Comparison of ENCODE assay signal across 29 cellular contexts in the genomic region with DNA sequence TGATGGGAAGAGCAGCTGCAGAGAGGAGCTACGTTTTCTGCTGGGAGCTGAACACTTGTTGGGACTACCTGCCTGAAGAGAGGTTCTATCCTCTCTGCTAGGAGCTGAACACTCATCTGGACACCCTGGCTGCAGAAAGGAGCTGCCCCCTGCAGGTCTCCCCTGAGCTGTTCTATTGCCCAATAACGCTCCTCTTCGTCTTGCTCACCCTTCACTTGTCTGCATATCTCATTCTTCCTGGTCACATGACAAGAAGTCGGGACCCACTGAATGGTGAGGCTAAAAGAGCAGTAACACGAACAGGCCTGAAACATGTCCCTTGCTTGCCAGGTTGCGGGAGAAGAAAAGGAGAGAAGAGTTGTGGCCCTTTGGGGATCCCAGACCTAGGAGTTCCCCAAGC. TPM values are rescaled to one million over a fixed set of nuclear protein-coding genes. Genes with fewer than 3 reads are reported as not detected.
"Had no signal": no experiment of that assay in that cellular context is flagged by ENCODE, and none has a peak within 500 bp of the region (broad histone marks: within the 10 kb centered on the region; RNA-seq: fewer than 3 reads in every experiment).

No MANE protein-coding gene starts in this region.

- H3K4me1 Mint-ChIP-seq: activated naive CD4-positive, alpha-beta T cell treated with anti-CD3 and anti-CD28 coated beads, Interleukin-2, amount 50 U/mL, for 24 hours; immature natural killer cell; naive thymus-derived CD4-positive, alpha-beta T cell; neural crest cell had no signal

- H3K4me2 ChIP-seq: smooth muscle cell had no signal

- H3K4me3 ChIP-seq: body of pancreas, cardiac muscle cell, left lung, lung, sigmoid colon, smooth muscle cell, thoracic aorta had no signal

- H3K4me1 ChIP-seq: body of pancreas, foreskin keratinocyte, left lung, sigmoid colon had no signal

- H3K27me3 ChIP-seq: body of pancreas, cardiac muscle cell, foreskin keratinocyte, left lung, sigmoid colon had no signal

- H3K27ac ChIP-seq: body of pancreas, cardiac muscle cell, foreskin keratinocyte, left lung, sigmoid colon, thoracic aorta had no signal

- H3K36me3 ChIP-seq: cardiac muscle cell, left lung, sigmoid colon, thoracic aorta had no signal

- H3K27me3 Mint-ChIP-seq: type B pancreatic cell had no signal

- H3K9me3 Mint-ChIP-seq: activated naive CD4-positive, alpha-beta T cell treated with anti-CD3 and anti-CD28 coated beads, Interleukin-2, amount 50 U/mL, for 24 hours; activated T-helper 1 cell treated with anti-CD3 and anti-CD28 coated beads, Interleukin-12 subunit alpha, Interleukin-12 subunit beta, Interleukin-2, Interleukin-4 antibody, amounts not matched to agents 30 ng/mL and 10 ng/mL and 1 ng/mL, durations not matched to agents 14 hours and 24 hours and 36 hours; naive thymus-derived CD4-positive, alpha-beta T cell; neural crest cell; T-helper 2 cell treated with Interferon-gamma antibody and Interleukin-4, amounts not matched to agents 5 μg/mL and 100 μg/mL, for 36 hours; type B pancreatic cell had no signal

- H3K9me3 ChIP-seq: body of pancreas, left lung, sigmoid colon, thoracic aorta had no signal

- DNase-seq: activated CD4-positive, alpha-beta T cell treated with anti-CD3 and anti-CD28 coated beads for 1 hour; activated CD4-positive, alpha-beta T cell treated with anti-CD3 and anti-CD28 coated beads, Interleukin-2, amount 50 U/mL, for 1 hour; activated CD8-positive, alpha-beta T cell treated with anti-CD3 and anti-CD28 coated beads, Interleukin-2, amount 10 ng/mL, durations not matched to agents 7 days and 5 days; activated gamma-delta T cell; body of pancreas; cortex of kidney; foreskin keratinocyte; immature natural killer cell; kidney glomerular epithelial cell; naive thymus-derived CD4-positive, alpha-beta T cell; stimulated activated CD4-positive, alpha-beta T cell treated with anti-CD3 and anti-CD28 coated beads, Interleukin-2, amount 100 ng/mL, for 48 hours; stimulated activated CD8-positive, alpha-beta memory T cell treated with anti-CD3 and anti-CD28 coated beads, Interleukin-4, amount 100 ng/mL, for 48 hours; stimulated activated naive CD4-positive, alpha-beta T cell treated with Interleukin-2 at 50 U/mL for 16 hours had no signal

- H3K27ac Mint-ChIP-seq: activated CD8-positive, alpha-beta T cell treated with anti-CD3 and anti-CD28 coated beads, Interleukin-2, amount 10 ng/mL, durations not matched to agents 7 days and 5 days; activated naive CD4-positive, alpha-beta T cell treated with anti-CD3 and anti-CD28 coated beads, Interleukin-2, amount 50 U/mL, for 24 hours; activated T-helper 1 cell treated with anti-CD3 and anti-CD28 coated beads, Interleukin-12 subunit alpha, Interleukin-12 subunit beta, Interleukin-2, Interleukin-4 antibody, amounts not matched to agents 30 ng/mL and 10 ng/mL and 1 ng/mL, durations not matched to agents 14 hours and 24 hours and 36 hours; immature natural killer cell; naive thymus-derived CD4-positive, alpha-beta T cell; T-helper 2 cell treated with Interferon-gamma antibody and Interleukin-4, amounts not matched to agents 5 μg/mL and 100 μg/mL, for 36 hours; type B pancreatic cell had no signal

- ATAC-seq: activated CD8-positive, alpha-beta T cell treated with anti-CD3 and anti-CD28 coated beads, Interleukin-2, amount 10 ng/mL, durations not matched to agents 7 days and 5 days; body of pancreas; foreskin keratinocyte; left lung; naive thymus-derived CD4-positive, alpha-beta T cell had no signal

- H3K36me3 Mint-ChIP-seq: activated naive CD4-positive, alpha-beta T cell treated with anti-CD3 and anti-CD28 coated beads, Interleukin-2, amount 50 U/mL, for 24 hours; immature natural killer cell; naive thymus-derived CD4-positive, alpha-beta T cell; type B pancreatic cell had no signal

- H3K4me3 Mint-ChIP-seq: activated CD8-positive, alpha-beta T cell treated with anti-CD3 and anti-CD28 coated beads, Interleukin-2, amount 10 ng/mL, durations not matched to agents 7 days and 5 days; activated naive CD4-positive, alpha-beta T cell treated with anti-CD3 and anti-CD28 coated beads, Interleukin-2, amount 50 U/mL, for 24 hours; activated T-helper 1 cell treated with anti-CD3 and anti-CD28 coated beads, Interleukin-12 subunit alpha, Interleukin-12 subunit beta, Interleukin-2, Interleukin-4 antibody, amounts not matched to agents 30 ng/mL and 10 ng/mL and 1 ng/mL, durations not matched to agents 14 hours and 24 hours and 36 hours; immature natural killer cell; naive thymus-derived CD4-positive, alpha-beta T cell; neural crest cell; T-helper 2 cell treated with Interferon-gamma antibody and Interleukin-4, amounts not matched to agents 5 μg/mL and 100 μg/mL, for 36 hours; type B pancreatic cell had no signal

RNA-seq across cellular contexts. Expression of a gene that starts 27.8 kb away (rescaled TPM):
- total RNA-seq: activated CD8-positive, alpha-beta T cell treated with anti-CD3 and anti-CD28 coated beads, Interleukin-2, amount 10 ng/mL, durations not matched to agents 7 days and 5 days; activated T-helper 1 cell treated with anti-CD3 and anti-CD28 coated beads, Interleukin-12 subunit alpha, Interleukin-12 subunit beta, Interleukin-2, Interleukin-4 antibody, amounts not matched to agents 30 ng/mL and 10 ng/mL and 1 ng/mL, durations not matched to agents 14 hours and 24 hours and 36 hours; body of pancreas; cardiac muscle cell; cerebellum; foreskin keratinocyte; glomerular endothelial cell; left lung; lung; naive thymus-derived CD4-positive, alpha-beta T cell; neural crest cell; osteoblast; posterior vena cava; renal cortical epithelial cell; sigmoid colon; smooth muscle cell; thoracic aorta had no signal
